ENCODE assay signal across 9 cellular contexts in the genomic region with DNA sequence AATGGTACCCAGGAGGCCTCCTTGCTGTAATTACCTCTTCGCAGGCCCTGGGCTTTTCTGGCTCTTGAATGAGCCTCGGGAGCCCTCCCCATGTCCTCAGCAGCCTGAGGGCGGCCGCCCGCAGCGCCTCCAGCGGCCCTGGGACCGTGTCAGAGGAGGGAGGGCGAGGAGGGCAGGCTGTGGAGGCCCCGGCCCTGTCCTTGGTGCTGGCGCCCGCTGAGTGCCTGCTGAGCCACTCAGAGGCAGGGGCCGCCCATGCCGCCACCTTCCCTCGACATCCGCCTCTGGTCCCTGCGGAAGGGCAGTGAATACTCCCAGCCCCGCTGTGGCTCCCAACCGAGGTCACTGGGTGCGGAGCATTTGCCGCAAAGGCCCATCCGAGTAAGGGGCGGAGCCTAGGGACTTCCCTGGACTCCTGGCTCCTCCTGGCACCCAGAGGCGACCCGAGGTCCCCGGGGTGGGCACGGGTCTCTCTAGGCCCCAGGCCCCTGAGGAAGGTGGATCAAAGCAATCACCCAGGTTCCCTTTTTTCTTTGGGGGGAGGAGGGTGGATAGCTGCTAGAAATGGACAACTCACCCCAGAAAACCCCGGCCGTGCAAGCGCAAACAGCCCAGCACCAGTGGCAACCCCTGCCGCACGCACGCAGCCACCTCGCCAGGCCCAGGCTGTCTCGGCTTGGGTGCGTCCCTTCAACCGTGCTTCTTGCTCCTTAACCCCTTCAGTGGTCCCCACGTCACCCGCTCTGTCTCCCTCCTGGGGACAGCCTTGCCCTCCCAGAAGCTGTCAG. TPM values are rescaled to one million over a fixed set of nuclear protein-coding genes. Genes with fewer than 3 reads are reported as not detected.
DNase-seq lines count a peak whose midpoint lies in the region; ATAC-seq and TF ChIP-seq lines count a peak whose summit lies in the region.
"Had no signal": no experiment of that assay in that cellular context is flagged by ENCODE, and none has a peak within 500 bp of the region (broad histone marks: within the 10 kb centered on the region; RNA-seq: fewer than 3 reads in every experiment).

No MANE protein-coding gene starts in this region.

- intact Hi-C loops in right cardiac atrium (cut with DNase I): no loop called here
- intact Hi-C loops in gastrocnemius medialis (cut with DNase I; ENCODE audit: low total_unique reads): no loop called here

- H3K27ac Mint-ChIP-seq in stimulated activated naive CD8-positive, alpha-beta T cell treated with anti-CD3 and anti-CD28 coated beads, Interleukin-15, amount 100 ng/mL, for 72 hours: no peak overlapping the region
- H3K27ac Mint-ChIP-seq: naive thymus-derived CD4-positive, alpha-beta T cell had no signal

- TF ChIP-seq CTCF in gastrocnemius medialis (IDR thresholded peaks at IDR 0.05 in 4 of 5, conservative IDR thresholded peaks at IDR 0.05 in 1 of 5): no peak

- TF ChIP-seq POLR2A in gastrocnemius medialis (IDR thresholded peaks at IDR 0.05): no peak

- no peaks in the 10 kb centered on the region for H3K36me3 ChIP-seq in gastrocnemius medialis

- H3K4me1 Mint-ChIP-seq in activated T-cell treated with anti-CD3 and anti-CD28 coated beads, Interleukin-2, amount 50 U/mL, for 4 hours (ENCODE audit: low read depth): no peaks in the 10 kb centered on the region
- H3K4me1 Mint-ChIP-seq in stimulated activated naive CD8-positive, alpha-beta T cell treated with anti-CD3 and anti-CD28 coated beads, Interleukin-15, amount 100 ng/mL, for 72 hours: peaks cover 11% of the 10 kb centered on the region

- H3K4me3 ChIP-seq in right cardiac atrium (ENCODE audit: low read length) (no peak overlapping the region), gastrocnemius medialis (no peak overlapping the region)

- no peak for DNase-seq in activated T-cell treated with anti-CD3 and anti-CD28 coated beads, Interleukin-2, amount 50 U/mL, for 4 hours
- no peak for DNase-seq in activated T-cell treated with anti-CD3 and anti-CD28 coated beads, Interleukin-2, amount 50 U/mL, for 1 hour
- peak in 1 of 3 donors; percentile 65 for DNase-seq in right cardiac atrium
- no peak for DNase-seq in stimulated activated naive CD8-positive, alpha-beta T cell treated with anti-CD3 and anti-CD28 coated beads, Interleukin-15, amount 100 ng/mL, for 72 hours
- no peak for DNase-seq in DMS153 treated with DMSO at 0.1 percent for 48 hours (lab: John Stamatoyannopoulos, UW; ENCODE audit: unreplicated experiment)
- DNase-seq in gastrocnemius medialis: no peak

- 7% methylated on average over 39 of the region's 39 CpGs for WGBS in right cardiac atrium

- no peak overlapping the region for H3K4me3 Mint-ChIP-seq in activated T-cell treated with anti-CD3 and anti-CD28 coated beads, Interleukin-2, amount 50 U/mL, for 4 hours
- no peak overlapping the region for H3K4me3 Mint-ChIP-seq in stimulated activated naive CD8-positive, alpha-beta T cell treated with anti-CD3 and anti-CD28 coated beads, Interleukin-15, amount 100 ng/mL, for 72 hours

- H3K27ac ChIP-seq in right cardiac atrium (ENCODE audit: low read length) (no peak overlapping the region), gastrocnemius medialis (no peak overlapping the region)

- ATAC-seq in activated T-cell treated with anti-CD3 and anti-CD28 coated beads, Interleukin-2, amount 50 U/mL, for 4 hours: peak; percentile 56 to 64
- peak; percentile 30; the same call in 2 of the 3 replicates for ATAC-seq in SK-N-SH treated with all-trans-retinoic acid at 6 μM for 48 hours
- peak; percentile 47 to 72 for ATAC-seq in right cardiac atrium
- ATAC-seq in stimulated activated naive CD8-positive, alpha-beta T cell treated with anti-CD3 and anti-CD28 coated beads, Interleukin-15, amount 100 ng/mL, for 72 hours: peak; percentile 58
- ATAC-seq in GM21737 (IDR thresholded peaks at IDR 0.05; ENCODE audit: unreplicated experiment): no peak
- no peak for ATAC-seq in gastrocnemius medialis
- ATAC-seq: naive thymus-derived CD4-positive, alpha-beta T cell had no signal

- H3K27me3 Mint-ChIP-seq in activated T-cell treated with anti-CD3 and anti-CD28 coated beads, Interleukin-2, amount 50 U/mL, for 4 hours (ENCODE audit: low read depth): peaks cover 52% of the 10 kb centered on the region
- peaks cover 78% of the 10 kb centered on the region for H3K27me3 Mint-ChIP-seq in stimulated activated naive CD8-positive, alpha-beta T cell treated with anti-CD3 and anti-CD28 coated beads, Interleukin-15, amount 100 ng/mL, for 72 hours

- no peaks in the 10 kb centered on the region for H3K36me3 Mint-ChIP-seq in activated T-cell treated with anti-CD3 and anti-CD28 coated beads, Interleukin-2, amount 50 U/mL, for 4 hours (ENCODE audit: insufficient read depth)
- H3K36me3 Mint-ChIP-seq: naive thymus-derived CD4-positive, alpha-beta T cell had no signal

- in situ Hi-C loops in gastrocnemius medialis (cut with MboI; ENCODE audit: low sequenced_read_pairs in 4 of 4): no loop called here

- no peaks in the 10 kb centered on the region for H3K9me3 Mint-ChIP-seq in activated T-cell treated with anti-CD3 and anti-CD28 coated beads, Interleukin-2, amount 50 U/mL, for 4 hours
- H3K9me3 Mint-ChIP-seq in stimulated activated naive CD8-positive, alpha-beta T cell treated with anti-CD3 and anti-CD28 coated beads, Interleukin-15, amount 100 ng/mL, for 72 hours: no peaks in the 10 kb centered on the region
- H3K9me3 Mint-ChIP-seq: naive thymus-derived CD4-positive, alpha-beta T cell had no signal

- H3K9me3 ChIP-seq in right cardiac atrium (ENCODE audit: control insufficient read depth, low read length) (no peaks in the 10 kb centered on the region), gastrocnemius medialis (no peaks in the 10 kb centered on the region)

- H3K4me1 ChIP-seq in right cardiac atrium (ENCODE audit: control insufficient read depth, insufficient read depth, low read length): no peaks in the 10 kb centered on the region
- no peaks in the 10 kb centered on the region for H3K4me1 ChIP-seq in gastrocnemius medialis

- no peaks in the 10 kb centered on the region for H3K27me3 ChIP-seq in right cardiac atrium (ENCODE audit: control insufficient read depth, insufficient read depth)
- H3K27me3 ChIP-seq in gastrocnemius medialis: peaks cover 73 to 86% (median 76%) of the 10 kb centered on the region in 3 donors

TF ChIP-seq in SK-N-SH treated with all-trans-retinoic acid at 6 μM for 48 hours, 23 proteins besides CTCF, POLR2A, EP300 and RAD21 (continues in another document):
- TF ChIP-seq, protein P1, sequence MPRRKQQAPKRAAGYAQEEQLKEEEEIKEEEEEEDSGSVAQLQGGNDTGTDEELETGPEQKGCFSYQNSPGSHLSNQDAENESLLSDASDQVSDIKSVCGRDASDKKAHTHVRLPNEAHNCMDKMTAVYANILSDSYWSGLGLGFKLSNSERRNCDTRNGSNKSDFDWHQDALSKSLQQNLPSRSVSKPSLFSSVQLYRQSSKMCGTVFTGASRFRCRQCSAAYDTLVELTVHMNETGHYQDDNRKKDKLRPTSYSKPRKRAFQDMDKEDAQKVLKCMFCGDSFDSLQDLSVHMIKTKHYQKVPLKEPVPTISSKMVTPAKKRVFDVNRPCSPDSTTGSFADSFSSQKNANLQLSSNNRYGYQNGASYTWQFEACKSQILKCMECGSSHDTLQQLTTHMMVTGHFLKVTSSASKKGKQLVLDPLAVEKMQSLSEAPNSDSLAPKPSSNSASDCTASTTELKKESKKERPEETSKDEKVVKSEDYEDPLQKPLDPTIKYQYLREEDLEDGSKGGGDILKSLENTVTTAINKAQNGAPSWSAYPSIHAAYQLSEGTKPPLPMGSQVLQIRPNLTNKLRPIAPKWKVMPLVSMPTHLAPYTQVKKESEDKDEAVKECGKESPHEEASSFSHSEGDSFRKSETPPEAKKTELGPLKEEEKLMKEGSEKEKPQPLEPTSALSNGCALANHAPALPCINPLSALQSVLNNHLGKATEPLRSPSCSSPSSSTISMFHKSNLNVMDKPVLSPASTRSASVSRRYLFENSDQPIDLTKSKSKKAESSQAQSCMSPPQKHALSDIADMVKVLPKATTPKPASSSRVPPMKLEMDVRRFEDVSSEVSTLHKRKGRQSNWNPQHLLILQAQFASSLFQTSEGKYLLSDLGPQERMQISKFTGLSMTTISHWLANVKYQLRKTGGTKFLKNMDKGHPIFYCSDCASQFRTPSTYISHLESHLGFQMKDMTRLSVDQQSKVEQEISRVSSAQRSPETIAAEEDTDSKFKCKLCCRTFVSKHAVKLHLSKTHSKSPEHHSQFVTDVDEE (CRISPR knock-in tag; IDR thresholded peaks at IDR 0.05): no peak
- TF ChIP-seq ZC3H10 (CRISPR knock-in tag; IDR thresholded peaks at IDR 0.05) (no peak), CSRNP3 (CRISPR knock-in tag; IDR thresholded peaks at IDR 0.05) (no peak), CSDC2 (CRISPR knock-in tag; IDR thresholded peaks at IDR 0.05) (no peak), ZFP30 (CRISPR knock-in tag; IDR thresholded peaks at IDR 0.05) (no peak)
- TF ChIP-seq, protein P2, sequence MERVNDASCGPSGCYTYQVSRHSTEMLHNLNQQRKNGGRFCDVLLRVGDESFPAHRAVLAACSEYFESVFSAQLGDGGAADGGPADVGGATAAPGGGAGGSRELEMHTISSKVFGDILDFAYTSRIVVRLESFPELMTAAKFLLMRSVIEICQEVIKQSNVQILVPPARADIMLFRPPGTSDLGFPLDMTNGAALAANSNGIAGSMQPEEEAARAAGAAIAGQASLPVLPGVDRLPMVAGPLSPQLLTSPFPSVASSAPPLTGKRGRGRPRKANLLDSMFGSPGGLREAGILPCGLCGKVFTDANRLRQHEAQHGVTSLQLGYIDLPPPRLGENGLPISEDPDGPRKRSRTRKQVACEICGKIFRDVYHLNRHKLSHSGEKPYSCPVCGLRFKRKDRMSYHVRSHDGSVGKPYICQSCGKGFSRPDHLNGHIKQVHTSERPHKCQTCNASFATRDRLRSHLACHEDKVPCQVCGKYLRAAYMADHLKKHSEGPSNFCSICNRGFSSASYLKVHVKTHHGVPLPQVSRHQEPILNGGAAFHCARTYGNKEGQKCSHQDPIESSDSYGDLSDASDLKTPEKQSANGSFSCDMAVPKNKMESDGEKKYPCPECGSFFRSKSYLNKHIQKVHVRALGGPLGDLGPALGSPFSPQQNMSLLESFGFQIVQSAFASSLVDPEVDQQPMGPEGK (CRISPR knock-in tag; IDR thresholded peaks at IDR 0.05; ENCODE audit: borderline replicate concordance): no peak

RNA-seq across cellular contexts. Expression of gene RBFOX3, which starts 2.7 kb away (rescaled TPM):
- total RNA-seq in activated T-cell treated with anti-CD3 and anti-CD28 coated beads, Interleukin-2, amount 50 U/mL, for 4 hours: not detected
- total RNA-seq in right cardiac atrium (not detected), gastrocnemius medialis (not detected)
- polyA plus RNA-seq in right cardiac atrium: 0.05 TPM

Comparison
In these comparisons a context has a peak if more than half of its experiments do, and no peak if none do; other contexts are left out.
1. ATAC-seq: peak in activated T-cell treated with anti-CD3 and anti-CD28 coated beads, Interleukin-2, amount 50 U/mL, for 4 hours (2 of 2), SK-N-SH treated with all-trans-retinoic acid at 6 μM for 48 hours (single experiment), right cardiac atrium (2 of 2) and stimulated activated naive CD8-positive, alpha-beta T cell treated with anti-CD3 and anti-CD28 coated beads, Interleukin-15, amount 100 ng/mL, for 72 hours (single experiment); none in GM21737 (single experiment) and gastrocnemius medialis (0 of 2).